Comparison of ENCODE assay signal across 1 cellular context in genomic region chr16:28924762-28925385, GRCh38.
TF ChIP-seq lines count a peak whose summit lies in the region.

Gene RABEP2, minus strand, starts transcription at chr16:28925238. Its CDS starts 75 bp downstream, at chr16:28925163.

TF ChIP-seq in K562, 482 proteins besides CTCF, POLR2A, EP300 and RAD21 (continued from another document and continues in another):
- TF ChIP-seq GMEB1 (CRISPR knock-in tag; IDR thresholded peaks at IDR 0.05) (0 out of 2 replicates have a peak, but pooled peaks have one; percentile 29), ESRRA (IDR thresholded peaks at IDR 0.05; ENCODE audit: borderline replicate concordance, low read depth) (no peak), KAT7 (CRISPR knock-in tag; IDR thresholded peaks at IDR 0.05; ENCODE audit: borderline replicate concordance) (0 out of 2 replicates have a peak, but pooled peaks have one; percentile 31), CTBP1 (IDR thresholded peaks at IDR 0.05; ENCODE audit: borderline replicate concordance) (peak; percentile 19), AFF4 (CRISPR knock-in tag; IDR thresholded peaks at IDR 0.05) (no peak), SIN3A (IDR thresholded peaks at IDR 0.05; ENCODE audit: borderline replicate concordance in 2 of 2, control insufficient read depth in 1 of 2, low read depth in 2 of 2, low read length in 2 of 2) (peak in 1 of 2 experiments; percentile 57; a peak in 1 of 4 replicates), HIVEP1 (CRISPR knock-in tag; IDR thresholded peaks at IDR 0.05) (no peak), BCLAF1 (IDR thresholded peaks at IDR 0.05; ENCODE audit: borderline replicate concordance in 1 of 2, control insufficient read depth in 1 of 2, low read depth in 2 of 2, low read length in 1 of 2) (no peak), POLR2AphosphoS2 (IDR thresholded peaks at IDR 0.05; ENCODE audit: low read length) (peak; percentile 84; the same call in 1 of the 2 replicates), ETV5 (CRISPR knock-in tag; IDR thresholded peaks at IDR 0.05; ENCODE audit: low read depth) (no peak), PRDM10 (IDR thresholded peaks at IDR 0.05; ENCODE audit: partially characterized antibody) (no peak), ZNF592 (IDR thresholded peaks at IDR 0.05) (no peak), SPI1 (IDR thresholded peaks at IDR 0.05; ENCODE audit: borderline replicate concordance, low read depth, low read length) (no peak), HNRNPLL (IDR thresholded peaks at IDR 0.05; ENCODE audit: low read depth, low read length, poor library complexity, severe bottlenecking) (peak; percentile 96), CREB3 (tag; conservative IDR thresholded peaks at IDR 0.05; ENCODE audit: low read depth) (no peak), RERE (CRISPR knock-in tag; IDR thresholded peaks at IDR 0.05; ENCODE audit: borderline replicate concordance) (no peak), HDAC1 (IDR thresholded peaks at IDR 0.05) (peak in 1 of 2 experiments; percentile 82; a peak in 2 of 4 replicates), NKRF (IDR thresholded peaks at IDR 0.05; ENCODE audit: borderline replicate concordance) (peak; percentile 55; the same call in 1 of the 2 replicates), RAD51 (IDR thresholded peaks at IDR 0.05; ENCODE audit: borderline replicate concordance, low read depth) (no peak), LEF1 (IDR thresholded peaks at IDR 0.05) (no peak), ZNF232 (CRISPR knock-in tag; IDR thresholded peaks at IDR 0.05) (no peak), L3MBTL2 (IDR thresholded peaks at IDR 0.05) (0 out of 2 replicates have a peak, but pooled peaks have one; percentile 7), YY1 (IDR thresholded peaks at IDR 0.05; ENCODE audit: borderline replicate concordance in 1 of 3, control insufficient read depth in 1 of 3, extremely low read depth in 1 of 3, insufficient read depth in 3 of 3, insufficient read length in 1 of 3, insufficient replicate concordance in 2 of 3, low read depth in 1 of 3, low read length in 2 of 3) (peak; percentile 56 to 83 (median 76)), FUS (optimal IDR thresholded peaks at IDR 0.05; ENCODE audit: low read depth, low read length) (no peak)
